ENCODE assay signal across 15 cellular contexts in the genomic region with DNA sequence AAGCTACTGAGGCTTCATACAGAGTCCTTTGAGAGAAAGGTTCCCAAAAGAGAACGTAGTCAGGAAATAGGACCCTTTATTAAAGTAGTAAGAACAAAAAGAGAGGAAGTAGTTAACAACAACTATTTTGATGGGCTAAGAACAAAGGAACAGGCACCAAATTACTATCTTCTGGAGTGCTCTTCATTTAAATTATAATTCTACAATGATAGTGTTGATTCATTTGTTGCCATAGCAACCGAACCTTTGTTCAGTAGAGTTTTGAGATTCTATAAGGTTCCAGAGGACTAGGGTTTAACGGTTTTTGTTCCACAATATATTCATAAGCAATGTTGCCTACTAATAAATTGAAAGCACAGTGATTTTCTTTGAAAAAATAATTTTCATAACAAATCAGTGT.
A peak's percentile ranks its signal among the peaks of the same experiment; 100 is the strongest.
DNase-seq lines count a peak whose midpoint lies in the region; ATAC-seq and TF ChIP-seq lines count a peak whose summit lies in the region.
"Had no signal": no experiment of that assay in that cellular context is flagged by ENCODE, and none has a peak within 500 bp of the region (broad histone marks: within the 10 kb centered on the region; RNA-seq: fewer than 3 reads in every experiment).

No MANE protein-coding gene starts in this region.

- peak overlapping the region; percentile 11 for H3K4me2 ChIP-seq in PC-9

- no peak for ATAC-seq in HG03097 (IDR thresholded peaks at IDR 0.05; ENCODE audit: low FRiP score, unreplicated experiment)
- ATAC-seq in GM19328 (IDR thresholded peaks at IDR 0.05; ENCODE audit: unreplicated experiment) = no peak
- ATAC-seq in GM18502 (IDR thresholded peaks at IDR 0.05; ENCODE audit: poor library complexity, unreplicated experiment) = no peak

- H3K27ac Mint-ChIP-seq in HFFc6 = peak overlapping the region; percentile 98
- H3K27ac Mint-ChIP-seq: activated CD4-positive, alpha-beta memory T cell treated with anti-CD3 and anti-CD28 coated beads for 36 hours; CD4-positive, alpha-beta T cell; natural killer cell; T-helper 1 cell treated with Interleukin-12 subunit alpha and Interleukin-12 subunit beta and Interleukin-4 antibody, amounts not matched to agents 30 μg/mL and 1 μg/mL, for 36 hours had no signal

- intact Hi-C loops in PC-9 (cut with micrococcal nuclease; ENCODE audit: unreplicated experiment) = loop anchor here (5.0 kb wide), 1 partner anchor 366 kb away; a partner anchor contains a TSS

- H3K36me3 Mint-ChIP-seq in HFFc6 (ENCODE audit: low read depth) = 0 out of 2 replicates have a peak, but pooled peaks cover 5% of the 10 kb centered on the region
- H3K36me3 Mint-ChIP-seq: natural killer cell had no signal

- peaks cover 79% of the 10 kb centered on the region for H3K4me1 Mint-ChIP-seq in HFFc6 (ENCODE audit: low read depth)
- H3K4me1 Mint-ChIP-seq: natural killer cell had no signal

- H4K20me1 ChIP-seq in PC-9 (ENCODE audit: insufficient read depth) = no peaks in the 10 kb centered on the region

- H3K27me3 ChIP-seq in AG04450 (ENCODE audit: control insufficient read depth, insufficient read depth, low read length) = no peaks in the 10 kb centered on the region
- no peaks in the 10 kb centered on the region for H3K27me3 ChIP-seq in PC-9 (ENCODE audit: insufficient read depth, low read depth)
- no peaks in the 10 kb centered on the region for H3K27me3 ChIP-seq in iPS-20b (ENCODE audit: insufficient read depth, low read length)

- POLR2A ChIA-PET in AG04450 (lab: Yijun Ruan, JAX) (no interaction called here), PC-9 (lab: Charles Lee; ENCODE audit: unreplicated experiment) (no interaction called here)

- H3K27me3 Mint-ChIP-seq in HFFc6 (ENCODE audit: insufficient read depth) = no peaks in the 10 kb centered on the region; the same call in 1 of the 2 replicates
- H3K27me3 Mint-ChIP-seq: activated CD4-positive, alpha-beta memory T cell treated with anti-CD3 and anti-CD28 coated beads for 36 hours; CD4-positive, alpha-beta T cell had no signal

- CTCF ChIA-PET in AG04450 (lab: Charles Lee) (interaction anchor here (0.6 to 1.3 kb wide), 2 partner anchors 357 to 986 kb away, joined by 3 to 6 read pairs; no protein-coding TSS in a partner anchor), PC-9 (lab: Charles Lee) (no interaction called here)

- BruUV-seq in PC-9 (replicated peaks; lab: Mats Ljungman, UMichigan) = TSS peak; percentile 24

- H3K9me2 ChIP-seq in PC-9 (ENCODE audit: insufficient read depth) = no peaks in the 10 kb centered on the region

- H3K9me3 ChIP-seq in AG04450 (ENCODE audit: control insufficient read depth, insufficient read depth, low read length) (no peaks in the 10 kb centered on the region), PC-9 (ENCODE audit: insufficient read depth, low read depth) (0 out of 2 replicates have a peak, but pooled peaks cover 7% of the 10 kb centered on the region), iPS-20b (ENCODE audit: insufficient read depth, low read depth, low read length) (no peaks in the 10 kb centered on the region)

- peaks cover 33% of the 10 kb centered on the region for H3K79me2 ChIP-seq in PC-9 (ENCODE audit: low read depth)

- DNase-seq in AG04450 (ENCODE audit: low read depth, low spot score) = no peak
- DNase-seq in HFFc6 = peak; percentile 24
- DNase-seq in PC-9 = no peak
- no peak for DNase-seq in NCI-H774 (lab: John Stamatoyannopoulos, UW)
- DNase-seq: activated CD4-positive, alpha-beta memory T cell treated with anti-CD3 and anti-CD28 coated beads for 36 hours; CD4-positive, alpha-beta T cell; effector memory CD4-positive, alpha-beta T cell; natural killer cell; NCI-H524 treated with DMSO at 0.1 percent for 48 hours; stimulated activated naive CD4-positive, alpha-beta T cell had no signal

- H3K4me3 ChIP-seq in AG04450 (ENCODE audit: low read depth, low read length) (no peak overlapping the region), PC-9 (no peak overlapping the region), iPS-20b (ENCODE audit: low read length) (peak overlapping the region; percentile 30; the same call in 1 of the 2 replicates)

- no peak overlapping the region for H2AFZ ChIP-seq in PC-9

- H3K9ac ChIP-seq in iPS-20b (ENCODE audit: low read depth, low read length) = no peak overlapping the region

- no peaks in the 10 kb centered on the region for H3K9me3 Mint-ChIP-seq in HFFc6
- H3K9me3 Mint-ChIP-seq: activated CD4-positive, alpha-beta memory T cell treated with anti-CD3 and anti-CD28 coated beads for 36 hours; CD4-positive, alpha-beta T cell; natural killer cell; T-helper 1 cell treated with Interleukin-12 subunit alpha and Interleukin-12 subunit beta and Interleukin-4 antibody, amounts not matched to agents 30 μg/mL and 1 μg/mL, for 36 hours had no signal

- peak overlapping the region; percentile 82 for H3K4me3 Mint-ChIP-seq in HFFc6
- H3K4me3 Mint-ChIP-seq: activated CD4-positive, alpha-beta memory T cell treated with anti-CD3 and anti-CD28 coated beads for 36 hours; CD4-positive, alpha-beta T cell; natural killer cell; T-helper 1 cell treated with Interleukin-12 subunit alpha and Interleukin-12 subunit beta and Interleukin-4 antibody, amounts not matched to agents 30 μg/mL and 1 μg/mL, for 36 hours had no signal

- peaks cover 20% of the 10 kb centered on the region for H3F3A ChIP-seq in PC-9 (ENCODE audit: insufficient read depth, low read depth)

- H3K36me3 ChIP-seq in PC-9 (ENCODE audit: low read depth) (no peaks in the 10 kb centered on the region), iPS-20b (ENCODE audit: insufficient read depth, low read depth, low read length) (no peaks in the 10 kb centered on the region)

- H3K27ac ChIP-seq in AG04450 (ENCODE audit: low read depth, low read length) (peak overlapping the region; percentile 68), PC-9 (peak overlapping the region; percentile 55), iPS-20b (ENCODE audit: low read length) (no peak overlapping the region)

- TF ChIP-seq CTCF in AG04450 (IDR thresholded peaks at IDR 0.05; ENCODE audit: low read depth, low read length) (no peak), HFFc6 (IDR thresholded peaks at IDR 0.05) (no peak), PC-9 (conservative IDR thresholded peaks at IDR 0.05) (no peak)

- peaks cover 39% of the 10 kb centered on the region for H3K4me1 ChIP-seq in PC-9 (replicated peaks; ENCODE audit: insufficient read depth)
- H3K4me1 ChIP-seq in iPS-20b (ENCODE audit: insufficient read depth, low read length) = peaks cover 20% of the 10 kb centered on the region
